10 cellular contexts compared by ENCODE assay signal in genomic region chrX:55072286-55072685, GRCh38. TPM values are rescaled to one million over a fixed set of nuclear protein-coding genes. Genes with fewer than 3 reads are reported as not detected.
"Had no signal": no experiment of that assay in that cellular context is flagged by ENCODE, and none has a peak within 500 bp of the region (broad histone marks: within the 10 kb centered on the region; RNA-seq: fewer than 3 reads in every experiment).

No MANE protein-coding gene starts in this region.

- ATAC-seq: GM23338, HCT116 had no signal

- H3K4me3 Mint-ChIP-seq: GM23338, H9, HFFc6 had no signal

- H3K4me1 Mint-ChIP-seq: GM23338, H9 had no signal

- H3K27ac Mint-ChIP-seq: GM23338, H9, HFFc6 had no signal

- H3K9me3 Mint-ChIP-seq: HFFc6 had no signal

- DNase-seq: GM23248, GOT3, H7, H9, HCEC 1CT, HFFc6 had no signal

RNA-seq across cellular contexts. Expression of gene PAGE2B, which starts 2.5 kb away (rescaled TPM):
- total RNA-seq: GM23248, GM23338, H1, H4, H7, H9, HFFc6 had no signal

RNA-seq across cellular contexts. Expression of gene PAGE2, which starts 16.5 kb away (rescaled TPM):
- total RNA-seq: GM23248, GM23338, H1, H7, H9 had no signal

RNA-seq across cellular contexts. Expression of gene ALAS2, which starts 41.5 kb away (rescaled TPM):
- total RNA-seq: GM23248, GM23338, H4, H7, H9, HFFc6 had no signal
